Comparison of ENCODE assay signal across 13 cellular contexts in the genomic region with DNA sequence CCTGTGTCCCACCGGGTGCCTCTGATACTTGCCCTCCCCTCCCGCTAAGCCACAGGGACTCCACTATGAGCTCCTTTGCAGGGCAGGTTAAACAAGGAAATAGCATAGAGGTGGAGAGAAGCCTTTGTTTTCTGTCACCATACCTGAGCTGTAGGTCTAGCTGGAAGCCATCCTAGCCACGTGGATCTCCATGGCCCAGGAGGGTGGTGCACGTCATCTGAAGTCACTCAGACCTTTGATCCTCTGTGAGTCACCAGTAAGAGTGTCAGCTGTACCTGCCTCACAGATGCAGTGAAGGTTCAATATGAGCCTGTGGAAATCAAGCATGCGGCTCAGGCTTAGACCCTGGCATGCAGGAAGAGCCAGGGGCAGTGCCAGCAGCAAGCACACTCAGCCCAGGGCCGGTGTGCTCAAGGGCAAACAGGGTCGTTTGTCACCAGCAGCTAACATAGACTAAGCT. TPM values are rescaled to one million over a fixed set of nuclear protein-coding genes. Genes with fewer than 3 reads are reported as not detected.
DNase-seq lines count a peak whose midpoint lies in the region; ATAC-seq, FAIRE-seq and TF ChIP-seq lines count a peak whose summit lies in the region.
"Had no signal": no experiment of that assay in that cellular context is flagged by ENCODE, and none has a peak within 500 bp of the region (broad histone marks: within the 10 kb centered on the region; RNA-seq: fewer than 3 reads in every experiment).

No MANE protein-coding gene starts in this region.

- no peak for FAIRE-seq in H1 (lab: Jason Lieb, UNC)
- FAIRE-seq in pancreas (lab: Jason Lieb, UNC) = no peak

- peak; percentile 62 to 67 for ATAC-seq in activated T-cell treated with anti-CD3 and anti-CD28 coated beads, Interleukin-2, amount 50 U/mL, for 72 hours (replicated peaks in 1 of 2)
- ATAC-seq in pancreas (peak; percentile 94 to 97 (median 96)), HG03342 (IDR thresholded peaks at IDR 0.05; ENCODE audit: unreplicated experiment) (no peak), HG03280 (IDR thresholded peaks at IDR 0.05; ENCODE audit: unreplicated experiment) (no peak)

- H3K14ac ChIP-seq in H1 (ENCODE audit: insufficient read length) = no peak overlapping the region

- TF ChIP-seq CTCF in H1 (IDR thresholded peaks at IDR 0.05; ENCODE audit: control extremely low read depth in 1 of 3, insufficient read depth in 1 of 3, low read depth in 1 of 3, low read length in 3 of 3) (no peak), pancreas (IDR thresholded peaks at IDR 0.05) (no peak)

- H2BK5ac ChIP-seq in H1 (ENCODE audit: low read depth, low read length) = no peak overlapping the region

- H3K23me2 ChIP-seq in H1 (ENCODE audit: low read depth, low read length) = no peaks in the 10 kb centered on the region

- H2BK15ac ChIP-seq in H1 (ENCODE audit: low read length) = no peak overlapping the region

- H3K4ac ChIP-seq in H1 (replicated peaks; ENCODE audit: insufficient read length, low read depth, low read length) = no peak overlapping the region

- POLR2A ChIA-PET in H1 (lab: Charles Lee; ENCODE audit: partially characterized antibody) = interaction anchor here (0.6 to 1.2 kb wide), 3 partner anchors 40 to 93 kb away, joined by 3 to 4 read pairs (median 3); no protein-coding TSS in a partner anchor

- H3K4me2 ChIP-seq in H1 (ENCODE audit: insufficient read depth in 1 of 2, low read depth in 2 of 2, low read length in 2 of 2) = no peak overlapping the region

- H3K27me3 Mint-ChIP-seq in activated T-cell treated with anti-CD3 and anti-CD28 coated beads, Interleukin-2, amount 50 U/mL, for 72 hours (ENCODE audit: low read depth) = peaks cover 12% of the 10 kb centered on the region

- no peak overlapping the region for H3K18ac ChIP-seq in H1 (ENCODE audit: extremely low read depth, low read length)

- H3K27ac Mint-ChIP-seq in activated T-cell treated with anti-CD3 and anti-CD28 coated beads, Interleukin-2, amount 50 U/mL, for 72 hours = no peak overlapping the region

- peaks cover 2 to 7% of the 10 kb centered on the region in 2 donors for H3K36me3 Mint-ChIP-seq in activated T-cell treated with anti-CD3 and anti-CD28 coated beads, Interleukin-2, amount 50 U/mL, for 72 hours (ENCODE audit: insufficient read depth in 2 of 2)

- H3K9me3 ChIP-seq in H1 (ENCODE audit: insufficient read depth in 2 of 2, low read depth in 1 of 2, low read length in 1 of 2) (peaks cover 3% of the 10 kb centered on the region in 2 experiments; a peak in 2 of 4 replicates), pancreas (no peaks in the 10 kb centered on the region)

- no peak overlapping the region for H4K5ac ChIP-seq in H1 (ENCODE audit: insufficient read length, low read depth, low read length)

- H2BK12ac ChIP-seq in H1 (ENCODE audit: low read depth, low read length) = 0 out of 2 replicates have a peak overlapping the region, but pooled peaks have one; percentile 9

- no peak overlapping the region for H2BK20ac ChIP-seq in H1 (ENCODE audit: low read length)

- H4K91ac ChIP-seq in H1 (replicated peaks; ENCODE audit: insufficient read length, low read length) = no peak overlapping the region

- no peaks in the 10 kb centered on the region for H4K20me1 ChIP-seq in H1 (replicated peaks in 1 of 2; ENCODE audit: control insufficient read depth in 1 of 2, insufficient read depth in 2 of 2, low read length in 2 of 2)

- H3K56ac ChIP-seq in H1 (replicated peaks; ENCODE audit: insufficient read length, low read depth, low read length) = no peak overlapping the region

- no peak for TF ChIP-seq POLR2A in H1 (IDR thresholded peaks at IDR 0.05; ENCODE audit: control extremely low read depth in 1 of 2, low read depth in 2 of 2, low read length in 2 of 2)

- H3K4me1 Mint-ChIP-seq in activated T-cell treated with anti-CD3 and anti-CD28 coated beads, Interleukin-2, amount 50 U/mL, for 72 hours (ENCODE audit: low read depth) = no peaks in the 10 kb centered on the region
- H3K4me1 Mint-ChIP-seq: nephron had no signal

- H4K8ac ChIP-seq in H1 (ENCODE audit: extremely low read depth, insufficient read depth, low read length) = no peak overlapping the region

- peaks cover 4 to 8% of the 10 kb centered on the region in 2 donors for H3K9me3 Mint-ChIP-seq in activated T-cell treated with anti-CD3 and anti-CD28 coated beads, Interleukin-2, amount 50 U/mL, for 72 hours

- H2AFZ ChIP-seq in H1 (ENCODE audit: low read length) = no peak overlapping the region

- no peak overlapping the region for H3K4me3 Mint-ChIP-seq in activated T-cell treated with anti-CD3 and anti-CD28 coated beads, Interleukin-2, amount 50 U/mL, for 72 hours
- H3K4me3 Mint-ChIP-seq: nephron had no signal

- H3K23ac ChIP-seq in H1 (ENCODE audit: insufficient read length) = no peak overlapping the region

- H3K4me3 ChIP-seq in H1 (ENCODE audit: extremely low read depth in 1 of 4, insufficient read depth in 2 of 4, low read depth in 3 of 4, low read length in 4 of 4) = no peak overlapping the region
- H3K4me3 ChIP-seq in pancreas = no peak overlapping the region
- H3K4me3 ChIP-seq: BLaER1 treated with 17β-estradiol and CSF1 and Interleukin-3, amounts not matched to agents 10 nM and 100 nM had no signal

- no peaks in the 10 kb centered on the region for H3K79me1 ChIP-seq in H1 (ENCODE audit: low read depth, low read length)

- intact Hi-C loops in pancreas (cut with DNase I) = no loop called here

- CTCF ChIA-PET in H1 (lab: Charles Lee; ENCODE audit: partially characterized antibody) = interaction anchor here (0.5 to 1.4 kb wide), 6 partner anchors 16 to 208 kb away, joined by 3 to 5 read pairs (median 4); no protein-coding TSS in a partner anchor

- H2AK5ac ChIP-seq in H1 (ENCODE audit: low read depth, low read length) = no peak overlapping the region

- 86% methylated on average over 7 of the region's 7 CpGs; no CpG with 5 or more reads in 1 of the 2 experiments for WGBS in H1 (ENCODE audit: extremely low coverage in 1 of 2, insufficient coverage in 1 of 2, insufficient read length in 1 of 2, insufficient replicate concordance in 2 of 2, low coverage in 1 of 2, low lambda C conversion rate in 2 of 2, missing lambda C conversion rate in 1 of 2), 2 experiments
- WGBS in pancreas, 2 donors = 43 to 44% methylated on average over 7 of the region's 7 CpGs

- DNase-seq in activated T-cell treated with anti-CD3 and anti-CD28 coated beads, Interleukin-2, amount 50 U/mL, for 72 hours = no peak
- DNase-seq in activated T-cell treated with anti-CD3 and anti-CD28 coated beads, Interleukin-2, amount 50 U/mL, for 48 hours = no peak
- peak; percentile 63 for DNase-seq in M059J (ENCODE audit: low read depth)
- DNase-seq in H1 (ENCODE audit: low read depth in 1 of 2, low spot score in 2 of 2) = no peak
- DNase-seq in pancreas = peak in 4 of 6 donors; percentile 50 to 82 (median 74)
- DNase-seq in NCI-H187 treated with DMSO at 0.1 percent for 48 hours (lab: John Stamatoyannopoulos, UW) = no peak
- DNase-seq: central memory CD4-positive, alpha-beta T cell; IMR-90; NCI-H1930 had no signal

- H3K4me1 ChIP-seq in H1 (replicated peaks in 1 of 4; ENCODE audit: control insufficient read depth in 3 of 4, insufficient read depth in 4 of 4, low read length in 3 of 4) (no peaks in the 10 kb centered on the region; a peak in 1 of 7 replicates), pancreas (peaks cover 0 to 3% (median 0%) of the 10 kb centered on the region in 3 donors)

- H3K36me3 ChIP-seq in H1 (ENCODE audit: control insufficient read depth in 2 of 4, insufficient read depth in 4 of 4, low read length in 3 of 4) (peaks cover 3 to 36% (median 9%) of the 10 kb centered on the region in 4 experiments; a peak in 6 of 8 replicates), pancreas (no peaks in the 10 kb centered on the region)

- no peak overlapping the region; a peak in 1 of 7 replicates for H3K9ac ChIP-seq in H1 (replicated peaks in 1 of 4; ENCODE audit: extremely low read depth in 1 of 4, low read depth in 3 of 4, low read length in 3 of 4)

- no peak for TF ChIP-seq RAD21 in H1 (IDR thresholded peaks at IDR 0.05 in 1 of 2, conservative IDR thresholded peaks at IDR 0.05 in 1 of 2; ENCODE audit: low read depth in 2 of 2, low read length in 2 of 2)

- TF ChIP-seq EP300 in H1 (IDR thresholded peaks at IDR 0.05; ENCODE audit: borderline replicate concordance in 1 of 2, low read depth in 2 of 2, low read length in 2 of 2) = no peak

- H3K27ac ChIP-seq in H1 (ENCODE audit: low read depth, low read length) (no peak overlapping the region), pancreas (peak overlapping the region in 2 of 4 donors; percentile 13 to 52)
- H3K27ac ChIP-seq: BLaER1 treated with 17β-estradiol and CSF1 and Interleukin-3, amounts not matched to agents 10 nM and 100 nM had no signal

- H3K27me3 ChIP-seq in H1 (replicated peaks in 1 of 4; ENCODE audit: control insufficient read depth in 3 of 4, extremely low read depth in 1 of 4, insufficient read depth in 3 of 4, low read length in 3 of 4) = no peaks in the 10 kb centered on the region
- no peaks in the 10 kb centered on the region for H3K27me3 ChIP-seq in pancreas
- H3K27me3 ChIP-seq: BLaER1 treated with 17β-estradiol and CSF1 and Interleukin-3, amounts not matched to agents 10 nM and 100 nM had no signal

- H3K79me2 ChIP-seq in H1 (ENCODE audit: control insufficient read depth in 1 of 2, insufficient read depth in 2 of 2, low read length in 2 of 2) = no peaks in the 10 kb centered on the region

- no peak overlapping the region for H2BK120ac ChIP-seq in H1 (replicated peaks; ENCODE audit: low read depth, low read length)

TF ChIP-seq in H1, 55 proteins besides CTCF, POLR2A, EP300 and RAD21 (continues in another document):
- TF ChIP-seq HDAC2 (IDR thresholded peaks at IDR 0.05; ENCODE audit: borderline replicate concordance in 1 of 2, low read depth in 2 of 2, low read length in 2 of 2) = no peak
- no peak for TF ChIP-seq RFX5 (IDR thresholded peaks at IDR 0.05; ENCODE audit: borderline replicate concordance, low read depth, low read length)
- no peak for TF ChIP-seq SIN3A (conservative IDR thresholded peaks at IDR 0.05 in 1 of 2, IDR thresholded peaks at IDR 0.05 in 1 of 2; ENCODE audit: low read depth in 1 of 2, low read length in 2 of 2)

RNA-seq across cellular contexts. Expression of a gene that starts 55.1 kb away (rescaled TPM):
- total RNA-seq in activated T-cell treated with anti-CD3 and anti-CD28 coated beads, Interleukin-2, amount 50 U/mL, for 72 hours = 10 to 100 TPM; 58.0 to 58.4 TPM
- 0.74 and 4.0 TPM in 2 replicates for total RNA-seq in M059J (2014; rRNA removed; shearing (Covaris generic))
- total RNA-seq in H1 (2021; fragmentation: NEBNext Ultra II Directional; extraction: Animal tissue kit (Norgen Biotek cat#: 25700)) = 108 and 116 TPM in 2 replicates
- polyA plus RNA-seq in H1 (2011; rRNA removed) = 296 and 298 TPM in 2 replicates
- polyA plus RNA-seq in H1 (2011; cell fraction: cytosol; rRNA removed) = 326 TPM
- 280 TPM for polyA plus RNA-seq in H1 (2011; cell fraction: nucleus; rRNA removed)
- polyA plus RNA-seq in H1 (2012, experiment 1 of 2) = 240 to 283 TPM (median 268 TPM) in 4 replicates
- 287 TPM for polyA plus RNA-seq in H1 (2012, experiment 2 of 2)
- polyA plus RNA-seq in H1 (2013, experiment 1 of 2) = 64.1 TPM
- 63.0 TPM for polyA plus RNA-seq in H1 (2013, experiment 2 of 2)
- 172 and 229 TPM in 2 replicates for polyA minus RNA-seq in H1 (2011; rRNA and poly(A)+ RNA removed)
- polyA minus RNA-seq in H1 (2011; cell fraction: cytosol; rRNA and poly(A)+ RNA removed) = 85.1 TPM
- polyA minus RNA-seq in H1 (2011; cell fraction: nucleus; rRNA and poly(A)+ RNA removed) = 55.6 TPM
- total RNA-seq in pancreas = 10 to 100 TPM; 19.3 to 38.9 (median 23.4) TPM
- 10 to 100 TPM; 44.4 to 71.4 TPM for polyA plus RNA-seq in pancreas

Comparison
In these comparisons a context has a peak if more than half of its experiments do, and no peak if none do; other contexts are left out.
1. ATAC-seq: peak in activated T-cell treated with anti-CD3 and anti-CD28 coated beads, Interleukin-2, amount 50 U/mL, for 72 hours (2 of 2) and pancreas (4 of 4); none in HG03342 (single experiment) and HG03280 (single experiment).
2. DNase-seq: peak in M059J (single experiment) and pancreas (4 of 6); none in activated T-cell treated with anti-CD3 and anti-CD28 coated beads, Interleukin-2, amount 50 U/mL, for 72 hours (0 of 2), activated T-cell treated with anti-CD3 and anti-CD28 coated beads, Interleukin-2, amount 50 U/mL, for 48 hours (0 of 2), H1 (0 of 2) and NCI-H187 treated with DMSO at 0.1 percent for 48 hours (single experiment).